Comparison of ENCODE assay signal across 8 cellular contexts in the genomic region with DNA sequence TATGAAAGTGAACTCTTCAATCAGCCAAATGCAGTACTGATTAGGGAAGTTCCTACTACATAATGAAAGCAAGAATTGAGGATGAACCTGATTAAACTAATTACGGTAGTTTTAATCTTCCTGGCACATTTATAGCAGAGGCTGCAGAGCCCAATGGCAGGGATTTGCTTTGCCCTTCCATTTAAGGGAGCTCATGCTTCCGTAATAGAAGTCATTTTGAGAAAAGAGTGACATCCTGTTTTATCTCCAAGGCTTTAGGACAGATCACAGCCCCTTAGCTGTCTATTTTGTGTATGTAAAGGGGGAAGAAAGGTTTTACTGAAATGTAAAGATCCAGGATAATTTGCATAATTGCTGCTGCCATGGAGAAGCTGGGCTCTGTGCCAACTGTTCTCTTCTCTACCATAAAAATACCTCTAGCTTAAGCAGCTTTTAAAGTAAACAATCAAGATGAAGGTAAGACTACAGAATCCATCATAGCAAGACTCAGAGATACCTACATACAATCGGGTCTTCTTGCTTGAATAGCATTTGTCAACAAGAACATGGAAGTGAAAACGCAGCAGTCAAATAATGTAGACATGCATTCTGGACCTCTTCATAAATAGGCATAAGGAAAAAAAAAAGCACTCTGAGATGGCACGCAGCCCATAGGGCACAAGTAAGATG.
DNase-seq lines count a peak whose midpoint lies in the region; TF ChIP-seq lines count a peak whose summit lies in the region.

No MANE protein-coding gene starts in this region.

- no peak for TF ChIP-seq EP300 in tibial nerve (IDR thresholded peaks at IDR 0.05)

- peaks cover 6% of the 10 kb centered on the region for H3K4me1 ChIP-seq in HEK293 (ENCODE audit: control insufficient read depth, insufficient read depth, low read length)
- H3K4me1 ChIP-seq in tibial nerve: peaks cover 0 to 40% (median 13%) of the 10 kb centered on the region in 4 donors

- TF ChIP-seq CTCF in HEK293 (tag by site-specific recombination; IDR thresholded peaks at IDR 0.05) (no peak), tibial nerve (IDR thresholded peaks at IDR 0.05) (no peak)

- H3K27me3 ChIP-seq in tibial nerve: no peaks in the 10 kb centered on the region

- CTCF ChIA-PET in HEK293 (lab: Yijun Ruan, JAX): interaction anchor here (0.6 to 1.5 kb wide), 7 partner anchors 9 to 297 kb away, joined by 3 to 5 read pairs (median 3); no protein-coding TSS in a partner anchor

- H3K27ac ChIP-seq in HEK293 (ENCODE audit: extremely low read depth, low read depth, low read length): peak overlapping the region; percentile 24; the same call in 1 of the 2 replicates
- H3K27ac ChIP-seq in tibial nerve: no peak overlapping the region

- DNase-seq in COLO829 (ENCODE audit: low spot score): peak; percentile 36
- DNase-seq in NCI-H510A treated with DMSO at 0.1 percent for 48 hours (lab: John Stamatoyannopoulos, UW): peak; percentile 92
- peak; percentile 41 for DNase-seq in dermis blood vessel endothelial cell
- peak; percentile 24 for DNase-seq in retina
- DNase-seq in Ammon's horn (ENCODE audit: low spot score): no peak
- DNase-seq in tibial nerve (ENCODE audit: low spot score in 2 of 2): no peak
- no peak for DNase-seq in activated effector memory CD4-positive, alpha-beta T cell treated with Interleukin-2 at 50 U/mL for 16 hours

- POLR2A ChIA-PET in HEK293 (lab: Yijun Ruan, JAX): interaction anchor here (0.6 kb wide), 1 partner anchor 73 kb away, joined by 3 read pairs; no protein-coding TSS in a partner anchor

- H3K36me3 ChIP-seq in HEK293 (ENCODE audit: control insufficient read depth in 2 of 2, insufficient read depth in 1 of 2, low read length in 2 of 2) (no peaks in the 10 kb centered on the region; a peak in 1 of 3 replicates), tibial nerve (peaks cover 0 to 10% (median 0%) of the 10 kb centered on the region in 3 donors)

- H3K4me3 ChIP-seq in HEK293 (ENCODE audit: low read depth, low read length): peak overlapping the region; percentile 7; the same call in 1 of the 2 replicates
- H3K4me3 ChIP-seq in tibial nerve: no peak overlapping the region

- no peaks in the 10 kb centered on the region for H3K9me3 ChIP-seq in HEK293 (ENCODE audit: control insufficient read depth, insufficient read depth, low read depth, low read length)
- no peaks in the 10 kb centered on the region for H3K9me3 ChIP-seq in tibial nerve

- 42 to 53% methylated on average over 5 of the region's 5 CpGs for WGBS in tibial nerve, 2 donors

- no peak for TF ChIP-seq POLR2A in tibial nerve (IDR thresholded peaks at IDR 0.05)

TF ChIP-seq in HEK293, 187 proteins besides CTCF, POLR2A, EP300 and RAD21 (continues in another document):
- TF ChIP-seq ZNF837 (tag by site-specific recombination; IDR thresholded peaks at IDR 0.05): no peak
- no peak for TF ChIP-seq ZNF626 (tag by site-specific recombination; IDR thresholded peaks at IDR 0.05)
- no peak for TF ChIP-seq GLIS1 (tag by site-specific recombination; IDR thresholded peaks at IDR 0.05)
- TF ChIP-seq ZNF391 (tag by site-specific recombination; IDR thresholded peaks at IDR 0.05; ENCODE audit: borderline replicate concordance, low read depth): no peak
- no peak for TF ChIP-seq KLF9 (tag by site-specific recombination; IDR thresholded peaks at IDR 0.05; ENCODE audit: low read depth)
- TF ChIP-seq ZNF223 (tag by site-specific recombination; IDR thresholded peaks at IDR 0.05): no peak
- no peak; the same call in none of the 2 replicates for TF ChIP-seq TRIM28 (IDR thresholded peaks at IDR 0.05; ENCODE audit: borderline replicate concordance, low read length)
- TF ChIP-seq KLF7 (tag by site-specific recombination; IDR thresholded peaks at IDR 0.05; ENCODE audit: borderline replicate concordance): no peak
- TF ChIP-seq HOXD13 (CRISPR knock-in tag; IDR thresholded peaks at IDR 0.05; ENCODE audit: borderline replicate concordance): no peak
- no peak for TF ChIP-seq ZNF214 (tag by site-specific recombination; IDR thresholded peaks at IDR 0.05; ENCODE audit: borderline replicate concordance)
- 0 out of 2 replicates have a peak, but pooled peaks have one; percentile 8 for TF ChIP-seq SP7 (tag by site-specific recombination; IDR thresholded peaks at IDR 0.05)
- TF ChIP-seq ZBTB1 (tag by site-specific recombination; IDR thresholded peaks at IDR 0.05): no peak
- TF ChIP-seq ZNF777 (tag by site-specific recombination; IDR thresholded peaks at IDR 0.05; ENCODE audit: borderline replicate concordance): no peak
- TF ChIP-seq, protein P1, sequence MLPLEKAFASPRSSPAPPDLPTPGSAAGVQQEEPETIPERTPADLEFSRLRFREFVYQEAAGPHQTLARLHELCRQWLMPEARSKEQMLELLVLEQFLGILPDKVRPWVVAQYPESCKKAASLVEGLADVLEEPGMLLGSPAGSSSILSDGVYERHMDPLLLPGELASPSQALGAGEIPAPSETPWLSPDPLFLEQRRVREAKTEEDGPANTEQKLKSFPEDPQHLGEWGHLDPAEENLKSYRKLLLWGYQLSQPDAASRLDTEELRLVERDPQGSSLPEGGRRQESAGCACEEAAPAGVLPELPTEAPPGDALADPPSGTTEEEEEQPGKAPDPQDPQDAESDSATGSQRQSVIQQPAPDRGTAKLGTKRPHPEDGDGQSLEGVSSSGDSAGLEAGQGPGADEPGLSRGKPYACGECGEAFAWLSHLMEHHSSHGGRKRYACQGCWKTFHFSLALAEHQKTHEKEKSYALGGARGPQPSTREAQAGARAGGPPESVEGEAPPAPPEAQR (tag by site-specific recombination; IDR thresholded peaks at IDR 0.05): no peak
- TF ChIP-seq ZNF416 (tag by site-specific recombination; IDR thresholded peaks at IDR 0.05): no peak
- TF ChIP-seq ZNF169 (tag by site-specific recombination; IDR thresholded peaks at IDR 0.05): no peak
- no peak for TF ChIP-seq ZSCAN23 (tag by site-specific recombination; IDR thresholded peaks at IDR 0.05)
- no peak for TF ChIP-seq ZNF221 (tag by site-specific recombination; IDR thresholded peaks at IDR 0.05; ENCODE audit: borderline replicate concordance)
- TF ChIP-seq, protein P2, sequence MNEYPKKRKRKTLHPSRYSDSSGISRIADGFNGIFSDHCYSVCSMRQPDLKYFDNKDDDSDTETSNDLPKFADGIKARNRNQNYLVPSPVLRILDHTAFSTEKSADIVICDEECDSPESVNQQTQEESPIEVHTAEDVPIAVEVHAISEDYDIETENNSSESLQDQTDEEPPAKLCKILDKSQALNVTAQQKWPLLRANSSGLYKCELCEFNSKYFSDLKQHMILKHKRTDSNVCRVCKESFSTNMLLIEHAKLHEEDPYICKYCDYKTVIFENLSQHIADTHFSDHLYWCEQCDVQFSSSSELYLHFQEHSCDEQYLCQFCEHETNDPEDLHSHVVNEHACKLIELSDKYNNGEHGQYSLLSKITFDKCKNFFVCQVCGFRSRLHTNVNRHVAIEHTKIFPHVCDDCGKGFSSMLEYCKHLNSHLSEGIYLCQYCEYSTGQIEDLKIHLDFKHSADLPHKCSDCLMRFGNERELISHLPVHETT (tag by site-specific recombination; IDR thresholded peaks at IDR 0.05): no peak
- no peak for TF ChIP-seq ZSCAN30 (tag by site-specific recombination; IDR thresholded peaks at IDR 0.05)
- no peak for TF ChIP-seq ZNF266 (tag by site-specific recombination; IDR thresholded peaks at IDR 0.05; ENCODE audit: low read depth)
- no peak for TF ChIP-seq ZBTB21 (tag by site-specific recombination; IDR thresholded peaks at IDR 0.05)
- TF ChIP-seq ZNF335 (tag by site-specific recombination; conservative IDR thresholded peaks at IDR 0.05): no peak
- TF ChIP-seq MYNN (tag by site-specific recombination; IDR thresholded peaks at IDR 0.05; ENCODE audit: borderline replicate concordance): no peak
- no peak for TF ChIP-seq ZNF404 (tag by site-specific recombination; IDR thresholded peaks at IDR 0.05)
- no peak for TF ChIP-seq ZFP41 (tag by site-specific recombination; IDR thresholded peaks at IDR 0.05; ENCODE audit: borderline replicate concordance)
- TF ChIP-seq, protein P3, sequence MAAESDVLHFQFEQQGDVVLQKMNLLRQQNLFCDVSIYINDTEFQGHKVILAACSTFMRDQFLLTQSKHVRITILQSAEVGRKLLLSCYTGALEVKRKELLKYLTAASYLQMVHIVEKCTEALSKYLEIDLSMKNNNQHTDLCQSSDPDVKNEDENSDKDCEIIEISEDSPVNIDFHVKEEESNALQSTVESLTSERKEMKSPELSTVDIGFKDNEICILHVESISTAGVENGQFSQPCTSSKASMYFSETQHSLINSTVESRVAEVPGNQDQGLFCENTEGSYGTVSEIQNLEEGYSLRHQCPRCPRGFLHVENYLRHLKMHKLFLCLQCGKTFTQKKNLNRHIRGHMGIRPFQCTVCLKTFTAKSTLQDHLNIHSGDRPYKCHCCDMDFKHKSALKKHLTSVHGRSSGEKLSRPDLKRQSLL (tag by site-specific recombination; IDR thresholded peaks at IDR 0.05): no peak
- TF ChIP-seq, protein P4, sequence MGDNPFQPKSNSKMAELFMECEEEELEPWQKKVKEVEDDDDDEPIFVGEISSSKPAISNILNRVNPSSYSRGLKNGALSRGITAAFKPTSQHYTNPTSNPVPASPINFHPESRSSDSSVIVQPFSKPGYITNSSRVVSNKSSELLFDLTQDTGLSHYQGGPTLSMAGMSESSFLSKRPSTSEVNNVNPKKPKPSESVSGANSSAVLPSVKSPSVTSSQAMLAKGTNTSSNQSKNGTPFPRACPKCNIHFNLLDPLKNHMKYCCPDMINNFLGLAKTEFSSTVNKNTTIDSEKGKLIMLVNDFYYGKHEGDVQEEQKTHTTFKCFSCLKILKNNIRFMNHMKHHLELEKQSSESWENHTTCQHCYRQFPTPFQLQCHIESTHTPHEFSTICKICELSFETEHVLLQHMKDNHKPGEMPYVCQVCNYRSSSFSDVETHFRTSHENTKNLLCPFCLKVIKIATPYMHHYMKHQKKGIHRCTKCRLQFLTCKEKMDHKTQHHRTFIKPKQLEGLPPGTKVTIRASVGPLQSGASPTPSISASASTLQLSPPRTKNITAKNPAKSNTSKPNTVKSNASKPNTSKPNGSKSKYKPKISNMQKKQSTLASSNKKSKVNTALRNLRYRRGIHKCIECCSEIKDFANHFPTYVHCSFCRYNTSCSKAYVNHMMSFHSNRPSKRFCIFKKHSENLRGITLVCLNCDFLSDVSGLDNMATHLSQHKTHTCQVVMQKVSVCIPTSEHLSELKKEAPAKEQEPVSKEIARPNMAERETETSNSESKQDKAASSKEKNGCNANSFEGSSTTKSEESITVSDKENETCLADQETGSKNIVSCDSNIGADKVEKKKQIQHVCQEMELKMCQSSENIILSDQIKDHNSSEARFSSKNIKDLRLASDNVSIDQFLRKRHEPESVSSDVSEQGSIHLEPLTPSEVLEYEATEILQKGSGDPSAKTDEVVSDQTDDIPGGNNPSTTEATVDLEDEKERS (tag by site-specific recombination; IDR thresholded peaks at IDR 0.05): no peak
- TF ChIP-seq BCL11B (tag by site-specific recombination; IDR thresholded peaks at IDR 0.05; ENCODE audit: low read depth): no peak

Comparison
In these comparisons a context has a peak if more than half of its experiments do, and no peak if none do; other contexts are left out.
1. DNase-seq: peak in COLO829 (single experiment), NCI-H510A treated with DMSO at 0.1 percent for 48 hours (single experiment), dermis blood vessel endothelial cell (single experiment) and retina (single experiment); none in Ammon's horn (single experiment), tibial nerve (0 of 2) and activated effector memory CD4-positive, alpha-beta T cell treated with Interleukin-2 at 50 U/mL for 16 hours (single experiment).